In the genomic region with DNA sequence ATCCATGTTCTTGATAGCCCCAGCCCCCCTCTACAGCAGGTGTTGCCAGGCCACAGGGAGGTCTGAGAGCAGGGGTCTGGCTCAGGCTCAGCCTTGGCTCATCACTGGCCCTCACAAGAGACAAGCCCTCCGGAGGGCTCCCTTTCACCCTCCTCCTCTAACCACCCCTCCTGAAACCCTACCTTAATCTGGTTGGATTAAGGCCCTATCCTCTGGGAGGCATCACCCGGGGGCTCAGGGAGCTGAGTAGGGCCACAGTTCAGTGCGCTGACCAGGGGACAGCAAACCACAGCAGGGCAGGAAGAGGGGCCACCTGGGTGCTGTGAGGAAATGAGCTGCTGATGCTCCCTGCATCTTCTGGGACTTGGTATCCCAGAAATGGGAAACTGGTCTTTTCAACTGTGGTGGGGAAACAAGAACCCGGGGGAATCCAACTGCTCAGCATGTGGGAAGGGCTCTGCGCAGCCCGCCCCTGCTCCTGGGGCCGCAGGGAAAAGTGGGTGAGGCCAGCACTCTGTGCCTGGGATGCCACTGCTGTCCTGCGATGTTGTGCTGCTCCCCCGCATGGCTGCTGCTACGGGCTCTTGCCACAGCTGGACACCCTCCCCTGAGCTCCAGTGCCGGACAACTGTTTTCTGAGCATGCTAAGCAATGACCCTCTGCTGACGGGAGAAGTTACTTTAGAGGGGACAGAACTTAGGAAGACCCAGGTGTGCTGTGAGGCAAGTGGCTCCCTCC, we compare ENCODE assay signal across 1 cellular context.
TF ChIP-seq lines count a peak whose summit lies in the region.

No MANE protein-coding gene starts in this region.

TF ChIP-seq in HepG2, 621 proteins besides CTCF, POLR2A, EP300 and RAD21:
- peak; percentile 80 for TF ChIP-seq SRSF1 (optimal IDR thresholded peaks at IDR 0.05; ENCODE audit: low read depth, low read length)
- TF ChIP-seq ZNF296 (CRISPR knock-in tag; conservative IDR thresholded peaks at IDR 0.05): no peak
- no peak for TF ChIP-seq SMAD9 (CRISPR knock-in tag; IDR thresholded peaks at IDR 0.05)
- TF ChIP-seq FOXA3 (CRISPR knock-in tag; IDR thresholded peaks at IDR 0.05): no peak
- TF ChIP-seq, protein P1, sequence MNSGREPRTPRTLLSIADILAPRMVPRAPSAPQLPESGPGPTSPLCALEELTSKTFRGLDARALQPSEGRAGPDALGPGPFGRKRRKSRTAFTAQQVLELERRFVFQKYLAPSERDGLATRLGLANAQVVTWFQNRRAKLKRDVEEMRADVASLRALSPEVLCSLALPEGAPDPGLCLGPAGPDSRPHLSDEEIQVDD (CRISPR knock-in tag; IDR thresholded peaks at IDR 0.05; ENCODE audit: borderline replicate concordance): no peak
- TF ChIP-seq, protein P2, sequence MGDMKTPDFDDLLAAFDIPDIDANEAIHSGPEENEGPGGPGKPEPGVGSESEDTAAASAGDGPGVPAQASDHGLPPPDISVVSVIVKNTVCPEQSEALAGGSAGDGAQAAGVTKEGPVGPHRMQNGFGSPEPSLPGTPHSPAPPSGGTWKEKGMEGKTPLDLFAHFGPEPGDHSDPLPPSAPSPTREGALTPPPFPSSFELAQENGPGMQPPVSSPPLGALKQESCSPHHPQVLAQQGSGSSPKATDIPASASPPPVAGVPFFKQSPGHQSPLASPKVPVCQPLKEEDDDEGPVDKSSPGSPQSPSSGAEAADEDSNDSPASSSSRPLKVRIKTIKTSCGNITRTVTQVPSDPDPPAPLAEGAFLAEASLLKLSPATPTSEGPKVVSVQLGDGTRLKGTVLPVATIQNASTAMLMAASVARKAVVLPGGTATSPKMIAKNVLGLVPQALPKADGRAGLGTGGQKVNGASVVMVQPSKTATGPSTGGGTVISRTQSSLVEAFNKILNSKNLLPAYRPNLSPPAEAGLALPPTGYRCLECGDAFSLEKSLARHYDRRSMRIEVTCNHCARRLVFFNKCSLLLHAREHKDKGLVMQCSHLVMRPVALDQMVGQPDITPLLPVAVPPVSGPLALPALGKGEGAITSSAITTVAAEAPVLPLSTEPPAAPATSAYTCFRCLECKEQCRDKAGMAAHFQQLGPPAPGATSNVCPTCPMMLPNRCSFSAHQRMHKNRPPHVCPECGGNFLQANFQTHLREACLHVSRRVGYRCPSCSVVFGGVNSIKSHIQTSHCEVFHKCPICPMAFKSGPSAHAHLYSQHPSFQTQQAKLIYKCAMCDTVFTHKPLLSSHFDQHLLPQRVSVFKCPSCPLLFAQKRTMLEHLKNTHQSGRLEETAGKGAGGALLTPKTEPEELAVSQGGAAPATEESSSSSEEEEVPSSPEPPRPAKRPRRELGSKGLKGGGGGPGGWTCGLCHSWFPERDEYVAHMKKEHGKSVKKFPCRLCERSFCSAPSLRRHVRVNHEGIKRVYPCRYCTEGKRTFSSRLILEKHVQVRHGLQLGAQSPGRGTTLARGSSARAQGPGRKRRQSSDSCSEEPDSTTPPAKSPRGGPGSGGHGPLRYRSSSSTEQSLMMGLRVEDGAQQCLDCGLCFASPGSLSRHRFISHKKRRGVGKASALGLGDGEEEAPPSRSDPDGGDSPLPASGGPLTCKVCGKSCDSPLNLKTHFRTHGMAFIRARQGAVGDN (CRISPR knock-in tag; IDR thresholded peaks at IDR 0.05): peak; percentile 29
- TF ChIP-seq ISX (CRISPR knock-in tag; conservative IDR thresholded peaks at IDR 0.05): no peak
- TF ChIP-seq ZNF768 (CRISPR knock-in tag; IDR thresholded peaks at IDR 0.05): no peak
- TF ChIP-seq RARG (CRISPR knock-in tag; IDR thresholded peaks at IDR 0.05; ENCODE audit: low read depth): no peak
- TF ChIP-seq SUZ12 (IDR thresholded peaks at IDR 0.05; ENCODE audit: low read depth, low read length): no peak
